ENCODE assay signal across 11 cellular contexts in genomic region chr6:82786251-82786650, GRCh38.
"Had no signal": no experiment of that assay in that cellular context is flagged by ENCODE, and none has a peak within 500 bp of the region (broad histone marks: within the 10 kb centered on the region; RNA-seq: fewer than 3 reads in every experiment).

No MANE protein-coding gene starts in this region.

- DNase-seq: activated CD4-positive, alpha-beta T cell treated with anti-CD3 and anti-CD28 coated beads, Interleukin-2, amount 50 U/mL, for 4 hours; activated T-cell treated with anti-CD3 and anti-CD28 coated beads, Interleukin-2, amount 50 U/mL, for 1 hour; amygdala; effector memory CD8-positive, alpha-beta T cell; left cardiac atrium; midbrain; naive thymus-derived CD4-positive, alpha-beta T cell; nucleus accumbens; right cardiac atrium had no signal

- ATAC-seq: activated CD4-positive, CD25-positive, alpha-beta regulatory T cell treated with anti-CD3 and anti-CD28 coated beads, Interleukin-2, amount 50 U/mL, for 24 hours; effector memory CD8-positive, alpha-beta T cell; gastroesophageal sphincter; left cardiac atrium; naive thymus-derived CD4-positive, alpha-beta T cell; right cardiac atrium had no signal
